In genomic region chr1:46289976-46290375, GRCh38 we compare ENCODE assay signal across 1 cellular context.
A peak's percentile ranks its signal among the peaks of the same experiment; 100 is the strongest.
TF ChIP-seq lines count a peak whose summit lies in the region.

No MANE protein-coding gene starts in this region.

TF ChIP-seq in GM12878, 131 proteins besides CTCF, POLR2A, EP300 and RAD21:
- TF ChIP-seq SIX5 (IDR thresholded peaks at IDR 0.05; ENCODE audit: low read depth, low read length, severe bottlenecking) (no peak), BRCA1 (IDR thresholded peaks at IDR 0.05; ENCODE audit: low read depth, low read length) (no peak), POU2F2 (IDR thresholded peaks at IDR 0.05; ENCODE audit: borderline replicate concordance, low read depth, low read length) (0 out of 3 replicates have a peak, but pooled peaks have one; percentile 8), MEF2A (IDR thresholded peaks at IDR 0.05; ENCODE audit: insufficient read depth, low read depth, low read length) (no peak), POLR2AphosphoS5 (IDR thresholded peaks at IDR 0.05; ENCODE audit: low read length) (0 out of 2 replicates have a peak, but pooled peaks have one; percentile 59)
